ENCODE assay signal across 20 cellular contexts in the genomic region with DNA sequence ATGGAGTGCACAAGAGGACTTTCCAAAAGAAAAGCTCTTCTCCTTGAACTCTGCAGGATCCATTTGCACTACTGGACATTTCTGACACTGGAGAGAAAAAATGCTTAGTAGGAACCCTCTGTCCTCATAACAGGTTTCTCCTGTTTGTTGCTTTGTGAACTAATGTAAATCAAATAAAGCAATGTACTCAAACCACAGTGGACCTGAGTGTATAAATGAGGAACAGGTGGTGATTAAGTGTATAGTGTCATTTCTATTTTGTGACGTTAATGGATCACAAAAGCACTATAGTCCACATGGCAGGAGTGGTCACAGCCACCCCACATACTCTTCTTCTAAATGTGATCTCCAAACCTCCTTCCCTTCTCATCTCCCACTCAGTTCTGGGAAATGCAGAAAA.
"Had no signal": no experiment of that assay in that cellular context is flagged by ENCODE, and none has a peak within 500 bp of the region (broad histone marks: within the 10 kb centered on the region; RNA-seq: fewer than 3 reads in every experiment).

No MANE protein-coding gene starts in this region.

- DNase-seq: activated CD4-positive, alpha-beta T cell treated with anti-CD3 and anti-CD28 coated beads, Interleukin-2, amount 10 ng/mL, durations not matched to agents 24 days and 14 days; activated CD8-positive, alpha-beta T cell treated with anti-CD3 and anti-CD28 coated beads for 36 hours; activated naive CD4-positive, alpha-beta T cell treated with anti-CD3 and anti-CD28 coated beads for 36 hours; activated T-cell treated with anti-CD3 and anti-CD28 coated beads, Interleukin-2, amount 50 U/mL, for 24 hours; body of pancreas; central memory CD4-positive, alpha-beta T cell; colonic mucosa; endodermal cell; immature natural killer cell; kidney glomerular epithelial cell; left ventricle myocardium inferior; mammary epithelial cell; mucosa of descending colon; naive B cell; stimulated activated naive CD8-positive, alpha-beta T cell treated with anti-CD3 and anti-CD28 coated beads, Interleukin-15, amount 100 ng/mL, for 72 hours; transverse colon; uterus had no signal

- H3K27ac ChIP-seq: body of pancreas, colonic mucosa, left ventricle myocardium inferior, right atrium auricular region, suprapubic skin, transverse colon, uterus had no signal

- H3K4me3 ChIP-seq: body of pancreas, colonic mucosa, left ventricle myocardium inferior, mucosa of descending colon, prostate gland, right atrium auricular region, suprapubic skin, transverse colon, uterus had no signal
